In genomic region chr6:162119349-162119748, GRCh38 we compare ENCODE assay signal across 14 cellular contexts.
DNase-seq lines count a peak whose midpoint lies in the region; ATAC-seq and TF ChIP-seq lines count a peak whose summit lies in the region.
"Had no signal": no experiment of that assay in that cellular context is flagged by ENCODE, and none has a peak within 500 bp of the region (broad histone marks: within the 10 kb centered on the region; RNA-seq: fewer than 3 reads in every experiment).

No MANE protein-coding gene starts in this region.

- peak overlapping the region; percentile 17 for H3K4me2 ChIP-seq in skeletal muscle satellite cell (ENCODE audit: low read length)

- peaks cover 14% of the 10 kb centered on the region for H3K4me1 ChIP-seq in skeletal muscle satellite cell (ENCODE audit: control insufficient read depth, insufficient read depth, low read length)

- H3K4me1 Mint-ChIP-seq in activated naive CD4-positive, alpha-beta T cell treated with anti-CD3 and anti-CD28 coated beads, Interleukin-2, amount 10 ng/mL, durations not matched to agents 7 days and 5 days: no peaks in the 10 kb centered on the region
- H3K4me1 Mint-ChIP-seq: activated CD4-positive, alpha-beta T cell treated with anti-CD3 and anti-CD28 coated beads for 36 hours had no signal

- H3K27ac ChIP-seq in brain microvascular endothelial cell: no peak overlapping the region
- H3K27ac ChIP-seq: RWPE1 had no signal

- no peak overlapping the region for H3K4me3 ChIP-seq in brain microvascular endothelial cell (ENCODE audit: low read depth, low read length)
- H3K4me3 ChIP-seq in skeletal muscle satellite cell (ENCODE audit: low read length): no peak overlapping the region

- DNase-seq in KBM-7: peak; percentile 55
- DNase-seq in brain microvascular endothelial cell: peak; percentile 56
- peak; percentile 29 for DNase-seq in inferior parietal cortex (ENCODE audit: extremely low spot score)
- DNase-seq in activated CD4-positive, alpha-beta T cell treated with anti-CD3 and anti-CD28 coated beads, Interleukin-2, amount 50 U/mL, for 48 hours: no peak
- DNase-seq in activated naive CD4-positive, alpha-beta T cell treated with anti-CD3 and anti-CD28 coated beads, Interleukin-2, amount 10 ng/mL, durations not matched to agents 7 days and 5 days: no peak
- DNase-seq: activated CD4-positive, alpha-beta T cell treated with anti-CD3 and anti-CD28 coated beads for 36 hours; DMS153; H7; NCI-H187 had no signal

- H3K4me3 Mint-ChIP-seq in activated naive CD4-positive, alpha-beta T cell treated with anti-CD3 and anti-CD28 coated beads, Interleukin-2, amount 10 ng/mL, durations not matched to agents 7 days and 5 days: no peak overlapping the region
- H3K4me3 Mint-ChIP-seq: activated CD4-positive, alpha-beta T cell treated with anti-CD3 and anti-CD28 coated beads for 36 hours had no signal

- no peak for ATAC-seq in GM18873 (IDR thresholded peaks at IDR 0.05; ENCODE audit: low FRiP score, unreplicated experiment)
- no peak for ATAC-seq in GM18907 (IDR thresholded peaks at IDR 0.05; ENCODE audit: unreplicated experiment)
- ATAC-seq: activated CD4-positive, alpha-beta T cell treated with anti-CD3 and anti-CD28 coated beads for 36 hours; activated naive CD4-positive, alpha-beta T cell treated with anti-CD3 and anti-CD28 coated beads, Interleukin-2, amount 50 U/mL, for 72 hours had no signal

- H3K27ac Mint-ChIP-seq in activated naive CD4-positive, alpha-beta T cell treated with anti-CD3 and anti-CD28 coated beads, Interleukin-2, amount 10 ng/mL, durations not matched to agents 7 days and 5 days: no peak overlapping the region
- H3K27ac Mint-ChIP-seq: activated CD4-positive, alpha-beta T cell treated with anti-CD3 and anti-CD28 coated beads for 36 hours had no signal

- H3K36me3 ChIP-seq in brain microvascular endothelial cell (replicated peaks) (no peaks in the 10 kb centered on the region), skeletal muscle satellite cell (ENCODE audit: insufficient read depth, low read length) (no peaks in the 10 kb centered on the region)

- TF ChIP-seq CTCF in brain microvascular endothelial cell (IDR thresholded peaks at IDR 0.05; ENCODE audit: low read depth, low read length, missing control alignments): peak; percentile 45

- no peaks in the 10 kb centered on the region for H3K9me3 Mint-ChIP-seq in activated naive CD4-positive, alpha-beta T cell treated with anti-CD3 and anti-CD28 coated beads, Interleukin-2, amount 10 ng/mL, durations not matched to agents 7 days and 5 days
- H3K9me3 Mint-ChIP-seq: activated naive CD4-positive, alpha-beta T cell treated with anti-CD3 and anti-CD28 coated beads, Interleukin-2, amount 50 U/mL, for 72 hours had no signal

- H3K27me3 Mint-ChIP-seq in activated naive CD4-positive, alpha-beta T cell treated with anti-CD3 and anti-CD28 coated beads, Interleukin-2, amount 10 ng/mL, durations not matched to agents 7 days and 5 days: no peaks in the 10 kb centered on the region
- H3K27me3 Mint-ChIP-seq: activated CD4-positive, alpha-beta T cell treated with anti-CD3 and anti-CD28 coated beads for 36 hours had no signal

- in situ Hi-C loops in KBM-7 (cut with MboI; ENCODE audit: low pct_unique_long_range_greater_than_20kb, low sequenced_read_pairs) (no loop called here), brain microvascular endothelial cell (cut with HindIII; ENCODE audit: low pct_ligation_motif_present, low sequenced_read_pairs) (no loop called here)

- peak overlapping the region; percentile 55 for H3K9ac ChIP-seq in skeletal muscle satellite cell (ENCODE audit: low read depth, low read length)

- H3K27me3 ChIP-seq in brain microvascular endothelial cell (replicated peaks) (no peaks in the 10 kb centered on the region), skeletal muscle satellite cell (ENCODE audit: control insufficient read depth, insufficient read depth, low read length) (no peaks in the 10 kb centered on the region)

- no peaks in the 10 kb centered on the region for H3K36me3 Mint-ChIP-seq in activated naive CD4-positive, alpha-beta T cell treated with anti-CD3 and anti-CD28 coated beads, Interleukin-2, amount 10 ng/mL, durations not matched to agents 7 days and 5 days

- no peaks in the 10 kb centered on the region for H3K9me3 ChIP-seq in skeletal muscle satellite cell (replicated peaks; ENCODE audit: low read length)

- CTCF ChIA-PET in activated naive CD4-positive, alpha-beta T cell treated with anti-CD3 and anti-CD28 coated beads, Interleukin-2, amount 10 ng/mL, durations not matched to agents 7 days and 5 days (lab: Charles Lee): no interaction called here

Comparison
In these comparisons a context has a peak if more than half of its experiments do, and no peak if none do; other contexts are left out.
1. DNase-seq: peak in KBM-7 (single experiment), brain microvascular endothelial cell (single experiment) and inferior parietal cortex (single experiment); none in activated CD4-positive, alpha-beta T cell treated with anti-CD3 and anti-CD28 coated beads, Interleukin-2, amount 50 U/mL, for 48 hours (0 of 2) and activated naive CD4-positive, alpha-beta T cell treated with anti-CD3 and anti-CD28 coated beads, Interleukin-2, amount 10 ng/mL, durations not matched to agents 7 days and 5 days (single experiment).